ENCODE assay signal across 18 cellular contexts in genomic region chr2:202051499-202052161, GRCh38. TPM values are rescaled to one million over a fixed set of nuclear protein-coding genes. Genes with fewer than 3 reads are reported as not detected.
DNase-seq lines count a peak whose midpoint lies in the region; ATAC-seq and TF ChIP-seq lines count a peak whose summit lies in the region.
"Had no signal": no experiment of that assay in that cellular context is flagged by ENCODE, and none has a peak within 500 bp of the region (broad histone marks: within the 10 kb centered on the region; RNA-seq: fewer than 3 reads in every experiment).

No MANE protein-coding gene starts in this region.

- no peak overlapping the region for H2BK120ac ChIP-seq in neuronal stem cell (ENCODE audit: low read depth, low read length)

- peak overlapping the region in 2 of 4 donors; percentile 17 to 22 for H3K4me3 ChIP-seq in esophagus muscularis mucosa
- H3K4me3 ChIP-seq in neuronal stem cell (ENCODE audit: low read length in 2 of 2), result no peak overlapping the region
- H3K4me3 ChIP-seq in OCI-LY7 (ENCODE audit: low read depth, low read length, poor library complexity, severe bottlenecking), result no peak overlapping the region
- H3K4me3 ChIP-seq: BLaER1 had no signal

- no peaks in the 10 kb centered on the region for H3K79me2 ChIP-seq in OCI-LY7 (ENCODE audit: insufficient read depth, low read depth, low read length)

- H2BK5ac ChIP-seq in neuronal stem cell (ENCODE audit: low read length), result no peak overlapping the region

- WGBS in esophagus muscularis mucosa, result 26% methylated on average over 8 of the region's 8 CpGs
- no CpG with 5 or more reads among the region's 8 CpGs for WGBS in neuronal stem cell (ENCODE audit: extremely low coverage in 2 of 2, insufficient read length in 2 of 2, insufficient replicate concordance in 1 of 2), 2 donors

- CTCF ChIA-PET in OCI-LY7 (lab: Charles Lee; ENCODE audit: unreplicated experiment), result no interaction called here

- no peaks in the 10 kb centered on the region for H3K27me3 ChIP-seq in esophagus muscularis mucosa
- no peaks in the 10 kb centered on the region for H3K27me3 ChIP-seq in neuronal stem cell (ENCODE audit: control insufficient read depth in 3 of 3, insufficient read depth in 3 of 3, low read depth in 1 of 3, low read length in 3 of 3)
- H3K27me3 ChIP-seq: BLaER1 had no signal

- peak overlapping the region; percentile 72 to 79 (median 76) for H3K27ac ChIP-seq in esophagus muscularis mucosa (replicated peaks in 1 of 4)
- peak overlapping the region; percentile 67 for H3K27ac ChIP-seq in neuronal stem cell (replicated peaks; ENCODE audit: low read length)
- no peak overlapping the region for H3K27ac ChIP-seq in OCI-LY7 (ENCODE audit: low read depth, low read length, poor library complexity, severe bottlenecking)
- H3K27ac ChIP-seq: BLaER1, HL-60, neutrophil, RWPE1 had no signal

- H3K4me1 ChIP-seq in esophagus muscularis mucosa (peaks cover 5 to 23% (median 20%) of the 10 kb centered on the region in 4 donors), neuronal stem cell (ENCODE audit: control insufficient read depth in 2 of 2, insufficient read depth in 1 of 2, low read depth in 1 of 2, low read length in 2 of 2) (peaks cover 8 to 16% of the 10 kb centered on the region in 2 donors), OCI-LY7 (ENCODE audit: insufficient read depth, low read length, poor library complexity, severe bottlenecking) (no peaks in the 10 kb centered on the region)
- H3K4me1 ChIP-seq: BLaER1 had no signal

- no peak overlapping the region for H3K23ac ChIP-seq in neuronal stem cell (ENCODE audit: low read depth, low read length, poor library complexity)

- H3K79me1 ChIP-seq in neuronal stem cell (ENCODE audit: low read depth, low read length), result no peaks in the 10 kb centered on the region

- no peaks in the 10 kb centered on the region for H3K36me3 ChIP-seq in esophagus muscularis mucosa
- no peaks in the 10 kb centered on the region for H3K36me3 ChIP-seq in neuronal stem cell (replicated peaks in 1 of 2; ENCODE audit: control insufficient read depth in 2 of 2, insufficient read depth in 2 of 2, low read length in 2 of 2)
- H3K36me3 ChIP-seq in OCI-LY7 (ENCODE audit: insufficient read depth, low read length), result no peaks in the 10 kb centered on the region
- H3K36me3 ChIP-seq: BLaER1, neutrophil had no signal

- H4K91ac ChIP-seq in neuronal stem cell (ENCODE audit: low read depth, low read length, poor library complexity), result no peak overlapping the region

- no peak overlapping the region for H2BK15ac ChIP-seq in neuronal stem cell (ENCODE audit: low read length)

- no peak for ATAC-seq in GM21825 (IDR thresholded peaks at IDR 0.05; ENCODE audit: unreplicated experiment)
- ATAC-seq: T-helper 17 cell had no signal

- TF ChIP-seq EP300 in Ishikawa (IDR thresholded peaks at IDR 0.05; ENCODE audit: borderline replicate concordance) (peak; percentile 74; the same call in 1 of the 2 replicates), esophagus muscularis mucosa (IDR thresholded peaks at IDR 0.05) (no peak)

- H2AK5ac ChIP-seq in neuronal stem cell (ENCODE audit: low read depth, low read length), result no peak overlapping the region

- H3K9me2 ChIP-seq in OCI-LY7 (ENCODE audit: insufficient read depth, low read length), result no peaks in the 10 kb centered on the region

- TF ChIP-seq POLR2A in esophagus muscularis mucosa (IDR thresholded peaks at IDR 0.05; ENCODE audit: low read depth), result no peak

- H4K20me1 ChIP-seq in OCI-LY7 (ENCODE audit: insufficient read depth, low read length), result no peaks in the 10 kb centered on the region
- H4K20me1 ChIP-seq: BLaER1 had no signal

- no peak overlapping the region for H3K4ac ChIP-seq in neuronal stem cell (ENCODE audit: low read length)

- no TSS peak for BruUV-seq in OCI-LY7 (replicated peaks; lab: Mats Ljungman, UMichigan)

- no peak for TF ChIP-seq CTCF in esophagus muscularis mucosa (IDR thresholded peaks at IDR 0.05)
- TF ChIP-seq CTCF in OCI-LY7 (conservative IDR thresholded peaks at IDR 0.05; ENCODE audit: low read length), result no peak

- TF ChIP-seq RAD21 in Ishikawa (IDR thresholded peaks at IDR 0.05; ENCODE audit: low read depth), result no peak

- H3K9me3 ChIP-seq in esophagus muscularis mucosa (no peaks in the 10 kb centered on the region), neuronal stem cell (replicated peaks in 1 of 2; ENCODE audit: control insufficient read depth in 2 of 2, insufficient read depth in 1 of 2, low read depth in 1 of 2, low read length in 2 of 2) (no peaks in the 10 kb centered on the region), OCI-LY7 (ENCODE audit: low read length) (no peaks in the 10 kb centered on the region)
- H3K9me3 ChIP-seq: BLaER1, neutrophil had no signal

- H3K9ac ChIP-seq in neuronal stem cell (ENCODE audit: low read depth, low read length, poor library complexity), result no peak overlapping the region
- H3K9ac ChIP-seq: BLaER1 had no signal

- no peak overlapping the region for H2BK12ac ChIP-seq in neuronal stem cell (ENCODE audit: low read length)

- intact Hi-C loops in esophagus muscularis mucosa (cut with DNase I), result loop anchor here (10.0 kb wide), 1 partner anchor 93 kb away; no protein-coding TSS in a partner anchor
- intact Hi-C loops in OCI-LY7 (cut with micrococcal nuclease; ENCODE audit: unreplicated experiment), result loop anchor here (10.0 kb wide), 1 partner anchor 87 kb away; no protein-coding TSS in a partner anchor

- POLR2A ChIA-PET in OCI-LY7 (lab: Charles Lee), result no interaction called here

- H4K8ac ChIP-seq in neuronal stem cell (ENCODE audit: low read depth, low read length), result no peak overlapping the region

- no peak overlapping the region for H3K14ac ChIP-seq in neuronal stem cell (ENCODE audit: low read length)

- H3K4me2 ChIP-seq in neuronal stem cell (ENCODE audit: insufficient read depth, low read length, poor library complexity, severe bottlenecking), result no peak overlapping the region
- no peak overlapping the region for H3K4me2 ChIP-seq in OCI-LY7 (ENCODE audit: low read length)
- H3K4me2 ChIP-seq: BLaER1 had no signal

- peak; percentile 47 for DNase-seq in Ammon's horn (ENCODE audit: low spot score)
- DNase-seq in esophagus muscularis mucosa (ENCODE audit: extremely low spot score), result no peak
- DNase-seq in neuronal stem cell (ENCODE audit: low spot score), result peak; percentile 47
- no peak for DNase-seq in OCI-LY7 (ENCODE audit: low spot score)
- no peak for DNase-seq in mucosa of gallbladder (ENCODE audit: low spot score)
- DNase-seq in RPMI8226, result no peak
- DNase-seq: activated T-cell treated with anti-CD3 and anti-CD28 coated beads for 4 hours, DMS153, HCEC 1CT, NCI-H1930, NCI-H748 treated with DMSO at 0.1 percent for 48 hours, T-helper 17 cell had no signal

- H2AFZ ChIP-seq in neuronal stem cell (ENCODE audit: low read length) (peak overlapping the region; percentile 65), OCI-LY7 (ENCODE audit: low read length) (no peak overlapping the region)

- H3K18ac ChIP-seq in neuronal stem cell (ENCODE audit: low read length), result no peak overlapping the region

TF ChIP-seq in Ishikawa, 13 proteins besides CTCF, POLR2A, EP300 and RAD21:
- TF ChIP-seq NFIC (IDR thresholded peaks at IDR 0.05), result peak; percentile 78
- peak; percentile 87 for TF ChIP-seq TEAD4 (IDR thresholded peaks at IDR 0.05)
- peak; percentile 61; the same call in 1 of the 2 replicates for TF ChIP-seq FOXM1 (IDR thresholded peaks at IDR 0.05; ENCODE audit: borderline replicate concordance, low read depth)
- no peak for TF ChIP-seq USF1 (IDR thresholded peaks at IDR 0.05)
- no peak for TF ChIP-seq CREB1 (IDR thresholded peaks at IDR 0.05; ENCODE audit: low read depth)
- TF ChIP-seq TCF12 (IDR thresholded peaks at IDR 0.05; ENCODE audit: low read depth), result peak; percentile 45; the same call in 1 of the 2 replicates

RNA-seq across cellular contexts. Expression of gene FZD7, which starts 18.0 kb away (rescaled TPM):
- total RNA-seq in esophagus muscularis mucosa (10 to 100 TPM; 51.5 to 67.7 (median 57.7) TPM), OCI-LY7 (2022) (1.1 and 1.2 TPM in 2 replicates), mucosa of gallbladder (10.4 TPM)
- 97.9 TPM for polyA plus RNA-seq in neuronal stem cell (2013, experiment 1 of 2)
- polyA plus RNA-seq in neuronal stem cell (2013, experiment 2 of 2), result 102 TPM
- total RNA-seq in OCI-LY7 (2014; rRNA removed; shearing (Covaris generic)), result 1.5 and 1.7 TPM in 2 replicates

RNA-seq across cellular contexts. Expression of gene KIAA2012, which starts 21.4 kb away (rescaled TPM):
- under 1 TPM in 1 of 4 donors, not detected in 3; 0.45 TPM for total RNA-seq in esophagus muscularis mucosa
- 0.07 TPM for polyA plus RNA-seq in neuronal stem cell (2013, experiment 1 of 2)
- 0.04 TPM for polyA plus RNA-seq in neuronal stem cell (2013, experiment 2 of 2)
- not detected in 2 replicates for total RNA-seq in OCI-LY7 (2014; rRNA removed; shearing (Covaris generic))
- not detected in 2 replicates for total RNA-seq in OCI-LY7 (2022)
- total RNA-seq in mucosa of gallbladder, result not detected
- total RNA-seq: T-helper 17 cell had no signal

Comparison
In these comparisons a context has a peak if more than half of its experiments do, and no peak if none do; other contexts are left out.
1. DNase-seq: peak in Ammon's horn (single experiment) and neuronal stem cell (single experiment); none in esophagus muscularis mucosa (single experiment), OCI-LY7 (single experiment), mucosa of gallbladder (single experiment) and RPMI8226 (single experiment).